Comparison of ENCODE assay signal across 1 cellular context in the genomic region with DNA sequence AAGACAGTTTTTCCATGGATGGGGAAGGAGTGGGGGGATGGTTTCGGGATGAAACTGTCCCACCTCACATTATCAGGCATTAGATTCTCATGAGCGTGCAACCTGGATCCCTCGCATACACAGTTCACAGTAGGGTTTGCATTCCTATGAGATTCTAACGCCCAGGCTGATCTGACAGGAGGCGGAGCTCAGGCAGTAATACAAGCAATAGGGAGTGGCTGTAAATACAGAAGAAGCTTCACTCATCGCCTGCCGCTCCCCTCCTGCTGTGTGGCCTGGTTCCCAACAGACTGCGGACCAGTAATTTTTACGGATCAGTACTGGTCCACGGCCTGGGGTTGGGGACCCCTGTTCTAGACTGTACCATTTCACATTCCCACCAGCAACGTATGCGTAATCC.
TF ChIP-seq lines count a peak whose summit lies in the region.

No MANE protein-coding gene starts in this region.

TF ChIP-seq in HCT116, 20 proteins besides CTCF, POLR2A, EP300 and RAD21 (continued from another document):
- TF ChIP-seq, protein P1, sequence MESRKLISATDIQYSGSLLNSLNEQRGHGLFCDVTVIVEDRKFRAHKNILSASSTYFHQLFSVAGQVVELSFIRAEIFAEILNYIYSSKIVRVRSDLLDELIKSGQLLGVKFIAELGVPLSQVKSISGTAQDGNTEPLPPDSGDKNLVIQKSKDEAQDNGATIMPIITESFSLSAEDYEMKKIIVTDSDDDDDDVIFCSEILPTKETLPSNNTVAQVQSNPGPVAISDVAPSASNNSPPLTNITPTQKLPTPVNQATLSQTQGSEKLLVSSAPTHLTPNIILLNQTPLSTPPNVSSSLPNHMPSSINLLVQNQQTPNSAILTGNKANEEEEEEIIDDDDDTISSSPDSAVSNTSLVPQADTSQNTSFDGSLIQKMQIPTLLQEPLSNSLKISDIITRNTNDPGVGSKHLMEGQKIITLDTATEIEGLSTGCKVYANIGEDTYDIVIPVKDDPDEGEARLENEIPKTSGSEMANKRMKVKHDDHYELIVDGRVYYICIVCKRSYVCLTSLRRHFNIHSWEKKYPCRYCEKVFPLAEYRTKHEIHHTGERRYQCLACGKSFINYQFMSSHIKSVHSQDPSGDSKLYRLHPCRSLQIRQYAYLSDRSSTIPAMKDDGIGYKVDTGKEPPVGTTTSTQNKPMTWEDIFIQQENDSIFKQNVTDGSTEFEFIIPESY (IDR thresholded peaks at IDR 0.05; ENCODE audit: extremely low read depth, insufficient replicate concordance, low read length): no peak
- TF ChIP-seq EZH2 (IDR thresholded peaks at IDR 0.05) (no peak), SRF (IDR thresholded peaks at IDR 0.05; ENCODE audit: low read depth) (no peak), TCF7L2 (IDR thresholded peaks at IDR 0.05; ENCODE audit: borderline replicate concordance, extremely low read depth, insufficient read depth, insufficient read length) (no peak), EGR1 (IDR thresholded peaks at IDR 0.05; ENCODE audit: low read depth) (no peak), SIN3A (IDR thresholded peaks at IDR 0.05; ENCODE audit: low read depth) (no peak), ZNF274 (IDR thresholded peaks at IDR 0.05; ENCODE audit: low read depth, low read length) (no peak), POLR2AphosphoS5 (IDR thresholded peaks at IDR 0.05; ENCODE audit: low read depth, low read length) (no peak)
- TF ChIP-seq, protein P2, sequence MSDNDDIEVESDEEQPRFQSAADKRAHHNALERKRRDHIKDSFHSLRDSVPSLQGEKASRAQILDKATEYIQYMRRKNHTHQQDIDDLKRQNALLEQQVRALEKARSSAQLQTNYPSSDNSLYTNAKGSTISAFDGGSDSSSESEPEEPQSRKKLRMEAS (IDR thresholded peaks at IDR 0.05): no peak
